Comparison of ENCODE assay signal across 8 cellular contexts in the genomic region with DNA sequence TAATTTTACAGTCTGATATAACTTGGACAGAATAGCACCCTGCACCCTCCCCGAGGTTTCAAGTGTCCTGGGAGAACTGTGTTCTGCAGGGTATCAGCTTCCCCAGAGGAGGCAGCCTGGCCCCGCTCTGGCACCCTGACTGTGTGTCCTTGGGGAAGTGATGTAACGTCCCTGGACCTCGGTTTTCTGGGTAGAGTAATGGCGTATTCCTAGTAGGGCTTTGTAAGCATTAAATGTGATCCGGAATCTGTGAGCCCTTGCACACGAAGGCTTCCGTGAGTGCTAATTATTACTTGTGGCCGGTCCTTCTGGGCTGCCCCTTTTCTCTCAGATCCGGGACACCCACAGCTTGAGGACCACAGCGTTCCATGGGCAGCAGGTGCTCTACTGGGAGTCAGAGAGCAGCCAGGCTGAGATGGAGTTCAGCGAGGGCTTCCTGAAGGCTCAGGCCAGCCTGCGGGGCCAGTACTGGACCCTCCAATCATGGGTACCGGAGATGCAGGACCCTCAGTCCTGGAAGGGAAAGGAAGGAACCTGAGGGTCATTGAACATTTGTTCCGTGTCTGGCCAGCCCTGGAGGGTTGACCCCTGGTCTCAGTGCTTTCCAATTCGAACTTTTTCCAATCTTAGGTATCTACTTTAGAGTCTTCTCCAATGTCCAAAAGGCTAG. TPM values are rescaled to one million over a fixed set of nuclear protein-coding genes. Genes with fewer than 3 reads are reported as not detected.
A peak's percentile ranks its signal among the peaks of the same experiment; 100 is the strongest.
DNase-seq lines count a peak whose midpoint lies in the region; ATAC-seq and TF ChIP-seq lines count a peak whose summit lies in the region.

No MANE protein-coding gene starts in this region.

- TF ChIP-seq CTCF in AG09309 (IDR thresholded peaks at IDR 0.05; ENCODE audit: control insufficient read depth, insufficient read depth, low read depth, low read length, missing control alignments) (no peak), adrenal gland (IDR thresholded peaks at IDR 0.05) (peak in 1 of 6 experiments; percentile 11)

- H3K27me3 ChIP-seq in adrenal gland = no peaks in the 10 kb centered on the region
- no peaks in the 10 kb centered on the region for H3K27me3 ChIP-seq in muscle layer of duodenum (ENCODE audit: low read depth, low read length)

- intact Hi-C loops in adrenal gland (cut with DNase I) = no loop called here
- intact Hi-C loops in posterior vena cava (cut with DNase I) = no loop called here

- no peak for ATAC-seq in GM19328 (IDR thresholded peaks at IDR 0.05; ENCODE audit: unreplicated experiment)

- H3K4me1 ChIP-seq in adrenal gland (replicated peaks in 1 of 2) (peaks cover 0 to 21% of the 10 kb centered on the region in 2 donors), muscle layer of duodenum (ENCODE audit: control insufficient read depth in 1 of 2, insufficient read depth in 2 of 2, low read length in 2 of 2) (peaks cover 3 to 16% of the 10 kb centered on the region in 2 donors)

- DNase-seq in AG09309 (ENCODE audit: low read depth) (no peak), HuH-7.5 (ENCODE audit: low spot score) (peak; percentile 43), adrenal gland (peak in 6 of 7 donors; percentile 63 to 71 (median 67)), posterior vena cava (ENCODE audit: low spot score) (no peak), NK-92 (lab: John Stamatoyannopoulos, UW; ENCODE audit: unreplicated experiment) (no peak)
- DNase-seq in activated CD8-positive, alpha-beta memory T cell treated with anti-CD3 and anti-CD28 coated beads for 24 hours = no peak

- H3K9me3 ChIP-seq in adrenal gland (replicated peaks in 1 of 3) (no peaks in the 10 kb centered on the region), muscle layer of duodenum (ENCODE audit: control insufficient read depth in 1 of 2, low read length in 2 of 2) (no peaks in the 10 kb centered on the region)

- 46 to 57% (median 47%) methylated on average over 14 to 16 of the region's 16 CpGs for WGBS in adrenal gland, 4 donors

- H3K27ac ChIP-seq in adrenal gland (peak overlapping the region in 2 of 5 donors; percentile 95 to 96), muscle layer of duodenum (ENCODE audit: low read length) (no peak overlapping the region)

- TF ChIP-seq POLR2A in adrenal gland (IDR thresholded peaks at IDR 0.05) = no peak

- no peaks in the 10 kb centered on the region for H3K36me3 ChIP-seq in adrenal gland (replicated peaks in 1 of 2)
- H3K36me3 ChIP-seq in muscle layer of duodenum (ENCODE audit: control insufficient read depth in 1 of 2, insufficient read depth in 2 of 2, low read length in 2 of 2) = no peaks in the 10 kb centered on the region

- peak overlapping the region; percentile 78 for H3K4me3 ChIP-seq in AG09309 (ENCODE audit: control insufficient read depth, low read depth, low read length)
- peak overlapping the region in 1 of 4 donors; percentile 76 for H3K4me3 ChIP-seq in adrenal gland
- H3K4me3 ChIP-seq in muscle layer of duodenum (ENCODE audit: low read depth in 1 of 2, low read length in 2 of 2) = peak overlapping the region; percentile 64 to 65

RNA-seq across cellular contexts. Expression of a gene that starts 1.0 kb away (rescaled TPM):
- total RNA-seq in adrenal gland = 10 to 100 TPM; 11.4 to 29.5 (median 19.8) TPM
- polyA plus RNA-seq in adrenal gland = 10 to 100 TPM in 1 of 3 donors, 1 to 10 TPM in 2; 6.5 to 11.1 (median 8.8) TPM
- 10 to 100 TPM; 11.7 to 13.4 TPM for total RNA-seq in posterior vena cava

RNA-seq across cellular contexts. Expression of a gene that starts 20.1 kb away (rescaled TPM):
- total RNA-seq in adrenal gland (10 to 100 TPM in 3 of 8 donors, 1 to 10 TPM in 5; 2.0 to 79.1 (median 8.8) TPM), posterior vena cava (1 to 10 TPM; 3.2 to 4.0 TPM)
- polyA plus RNA-seq in adrenal gland = 1 to 10 TPM; 3.3 to 6.7 (median 5.0) TPM

RNA-seq across cellular contexts. Expression of a gene that starts 36.6 kb away (rescaled TPM):
- total RNA-seq in adrenal gland (1 to 10 TPM in 5 of 8 donors, under 1 TPM in 3; 0.30 to 8.7 (median 1.8) TPM), posterior vena cava (1 to 10 TPM in 1 of 2 donors, under 1 TPM in 1; 0.48 to 1.8 TPM)
- polyA plus RNA-seq in adrenal gland = 10 to 100 TPM in 2 of 3 donors, under 1 TPM in 1; 0.15 to 19.9 (median 13.4) TPM

RNA-seq across cellular contexts. Expression of a gene that starts 41.0 kb away (rescaled TPM):
- total RNA-seq in adrenal gland (10 to 100 TPM; 18.9 to 27.6 (median 22.8) TPM), posterior vena cava (10 to 100 TPM; 10.4 to 11.1 TPM)
- 10 to 100 TPM; 19.4 to 24.2 (median 20.5) TPM for polyA plus RNA-seq in adrenal gland

Comparison
In these comparisons a context has a peak if more than half of its experiments do, and no peak if none do; other contexts are left out.
1. DNase-seq: peak in HuH-7.5 (single experiment) and adrenal gland (6 of 7); none in AG09309 (single experiment), activated CD8-positive, alpha-beta memory T cell treated with anti-CD3 and anti-CD28 coated beads for 24 hours (single experiment), posterior vena cava (single experiment) and NK-92 (single experiment).